20 cellular contexts compared by ENCODE assay signal in the genomic region with DNA sequence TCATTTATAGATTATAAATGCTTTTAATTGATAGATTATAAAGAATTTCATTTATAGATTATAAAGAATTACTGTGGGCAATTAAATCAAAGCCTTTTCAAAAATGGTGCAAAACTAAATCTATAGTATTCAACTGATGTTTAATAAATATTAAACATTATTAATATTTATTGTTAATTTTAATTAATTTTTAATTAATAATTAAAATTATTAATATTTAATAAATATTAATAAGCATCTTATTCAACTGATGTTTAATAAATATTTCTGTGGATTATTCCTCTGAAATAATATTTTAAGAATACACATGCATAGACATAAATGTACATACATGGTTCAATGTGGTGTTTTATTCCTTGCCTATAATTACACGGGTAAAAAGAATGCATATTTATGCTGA.
DNase-seq lines count a peak whose midpoint lies in the region; ATAC-seq, FAIRE-seq and TF ChIP-seq lines count a peak whose summit lies in the region.
"Had no signal": no experiment of that assay in that cellular context is flagged by ENCODE, and none has a peak within 500 bp of the region (broad histone marks: within the 10 kb centered on the region; RNA-seq: fewer than 3 reads in every experiment).

No MANE protein-coding gene starts in this region.

- DNase-seq in WTC11 (ENCODE audit: low spot score), result no peak
- DNase-seq in pancreas, result no peak
- DNase-seq in NCI-H524 (lab: John Stamatoyannopoulos, UW), result no peak
- DNase-seq in RCC 7860 (ENCODE audit: low spot score), result no peak
- DNase-seq: ACHN; BE2C; C1 segment of cervical spinal cord; Caco-2; Calu3; CD4-positive, alpha-beta memory T cell; CD4-positive, CD25-positive, alpha-beta regulatory T cell; CD8-positive, alpha-beta memory T cell; DMS79 treated with DMSO at 0.1 percent for 48 hours; GF-D8 had no signal

- FAIRE-seq in A204.1 (lab: Jason Lieb, UNC), result peak; percentile 96
- FAIRE-seq in pancreas (lab: Jason Lieb, UNC), result peak; percentile 86
- no peak for FAIRE-seq in RCC 7860 (lab: Jason Lieb, UNC)
- FAIRE-seq: GM12891, GM19239 had no signal

- peaks cover 10% of the 10 kb centered on the region; the same call in 1 of the 2 replicates for H3K9me3 Mint-ChIP-seq in WTC11

- H3K4me1 Mint-ChIP-seq in WTC11, result no peaks in the 10 kb centered on the region
- H3K4me1 Mint-ChIP-seq: CD14-positive monocyte; CD4-positive, alpha-beta memory T cell; CD4-positive, CD25-positive, alpha-beta regulatory T cell; CD8-positive, alpha-beta memory T cell had no signal

- ATAC-seq in WTC11 (no peak), pancreas (no peak)

- H3K36me3 ChIP-seq in pancreas, result no peaks in the 10 kb centered on the region
- H3K36me3 ChIP-seq: BE2C, BLaER1 had no signal

- no peaks in the 10 kb centered on the region for H3K36me3 Mint-ChIP-seq in WTC11
- H3K36me3 Mint-ChIP-seq: CD14-positive monocyte; CD4-positive, alpha-beta memory T cell; CD4-positive, CD25-positive, alpha-beta regulatory T cell; CD8-positive, alpha-beta memory T cell had no signal

- POLR2A ChIA-PET in WTC11 (lab: Charles Lee), result no interaction called here

- TF ChIP-seq CTCF in WTC11 (IDR thresholded peaks at IDR 0.05) (no peak), pancreas (IDR thresholded peaks at IDR 0.05) (no peak)

- H3K27ac ChIP-seq in pancreas, result no peak overlapping the region
- H3K27ac ChIP-seq: 22Rv1, BLaER1 had no signal

- H3K27me3 Mint-ChIP-seq in WTC11 (ENCODE audit: low read depth), result no peaks in the 10 kb centered on the region
- H3K27me3 Mint-ChIP-seq: CD4-positive, alpha-beta memory T cell; CD4-positive, CD25-positive, alpha-beta regulatory T cell; CD8-positive, alpha-beta memory T cell had no signal

- no peaks in the 10 kb centered on the region for H3K27me3 ChIP-seq in pancreas
- H3K27me3 ChIP-seq: BE2C, BLaER1 had no signal

- 61 to 69% methylated on average over 1 of the region's 1 CpG for WGBS in pancreas, 2 donors

- H3K4me3 ChIP-seq in pancreas, result no peak overlapping the region
- H3K4me3 ChIP-seq: BLaER1 had no signal

- no peaks in the 10 kb centered on the region for H3K4me1 ChIP-seq in pancreas
- H3K4me1 ChIP-seq: BE2C, BLaER1, Caco-2 had no signal

- intact Hi-C loops in pancreas (cut with DNase I), result no loop called here

- no peaks in the 10 kb centered on the region for H3K9me3 ChIP-seq in pancreas
- H3K9me3 ChIP-seq: BE2C, BLaER1, Caco-2 had no signal

- no peak overlapping the region for H3K27ac Mint-ChIP-seq in WTC11
- H3K27ac Mint-ChIP-seq: CD14-positive monocyte; CD4-positive, alpha-beta memory T cell; CD4-positive, CD25-positive, alpha-beta regulatory T cell; CD8-positive, alpha-beta memory T cell had no signal

- CTCF ChIA-PET in WTC11 (lab: Charles Lee), result no interaction called here

- no peak overlapping the region for H3K4me3 Mint-ChIP-seq in WTC11
- H3K4me3 Mint-ChIP-seq: CD14-positive monocyte; CD4-positive, alpha-beta memory T cell; CD4-positive, CD25-positive, alpha-beta regulatory T cell; CD8-positive, alpha-beta memory T cell had no signal

TF ChIP-seq in WTC11, 78 proteins besides CTCF, POLR2A, EP300 and RAD21:
- TF ChIP-seq GTF2I (CRISPR knock-in tag; conservative IDR thresholded peaks at IDR 0.05) (no peak), HMGA2 (CRISPR knock-in tag; IDR thresholded peaks at IDR 0.05) (peak; percentile 91)
TF ChIP-seq in WTC11: peak in this region for 1.
